ENCODE assay signal across 9 cellular contexts in genomic region chr4:38163216-38164006, GRCh38.
A peak's percentile ranks its signal among the peaks of the same experiment; 100 is the strongest.
DNase-seq lines count a peak whose midpoint lies in the region; ATAC-seq and TF ChIP-seq lines count a peak whose summit lies in the region.
"Had no signal": no experiment of that assay in that cellular context is flagged by ENCODE, and none has a peak within 500 bp of the region (broad histone marks: within the 10 kb centered on the region; RNA-seq: fewer than 3 reads in every experiment).

No MANE protein-coding gene starts in this region.

- TF ChIP-seq POLR2A in breast epithelium (IDR thresholded peaks at IDR 0.05): no peak

- BruUV-seq in MCF 10A (replicated peaks; lab: Mats Ljungman, UMichigan): no TSS peak

- peaks cover 43% of the 10 kb centered on the region for H3K4me1 Mint-ChIP-seq in MCF 10A (ENCODE audit: insufficient read depth, unreplicated experiment)
- peaks cover 37% of the 10 kb centered on the region for H3K4me1 Mint-ChIP-seq in activated T-helper 2 cell treated with anti-CD3 and anti-CD28 coated beads, Interferon-gamma antibody, Interleukin-2, Interleukin-4, amounts not matched to agents 10 μg/mL and 5 μg/mL and 100 μg/mL, durations not matched to agents 14 hours and 24 hours and 36 hours (ENCODE audit: low read depth)

- no peaks in the 10 kb centered on the region for H3K27me3 ChIP-seq in breast epithelium
- no peaks in the 10 kb centered on the region for H3K27me3 ChIP-seq in foreskin keratinocyte

- CTCF ChIA-PET in MCF 10A (lab: Yijun Ruan, JAX): no interaction called here

- H3K27ac ChIP-seq in breast epithelium (no peak overlapping the region), foreskin keratinocyte (peak overlapping the region; percentile 100)
- H3K27ac ChIP-seq: C4-2B had no signal

- no peak overlapping the region for H3K4me3 ChIP-seq in breast epithelium

- intact Hi-C loops in MCF 10A (cut with micrococcal nuclease): no loop called here
- intact Hi-C loops in breast epithelium (cut with DNase I; ENCODE audit: low total_unique reads): no loop called here
- intact Hi-C loops in activated T-helper 2 cell treated with anti-CD3 and anti-CD28 coated beads, Interferon-gamma antibody, Interleukin-2, Interleukin-4, amounts not matched to agents 10 μg/mL and 5 μg/mL and 100 μg/mL, durations not matched to agents 14 hours and 24 hours and 36 hours (cut with micrococcal nuclease): loop anchor here (10.0 kb wide), 1 partner anchor 361 kb away; no protein-coding TSS in a partner anchor
- intact Hi-C loops in left cardiac atrium (cut with DNase I): no loop called here

- no peaks in the 10 kb centered on the region for H3K27me3 Mint-ChIP-seq in MCF 10A (ENCODE audit: insufficient read depth, unreplicated experiment)
- peaks cover 14% of the 10 kb centered on the region for H3K27me3 Mint-ChIP-seq in activated T-helper 2 cell treated with anti-CD3 and anti-CD28 coated beads, Interferon-gamma antibody, Interleukin-2, Interleukin-4, amounts not matched to agents 10 μg/mL and 5 μg/mL and 100 μg/mL, durations not matched to agents 14 hours and 24 hours and 36 hours (ENCODE audit: low read depth)

- TF ChIP-seq CTCF in MCF 10A (IDR thresholded peaks at IDR 0.05; ENCODE audit: unreplicated experiment) (no peak), breast epithelium (IDR thresholded peaks at IDR 0.05) (no peak), foreskin keratinocyte (conservative IDR thresholded peaks at IDR 0.05) (no peak)

- H3K9me3 Mint-ChIP-seq in MCF 10A (ENCODE audit: unreplicated experiment): peaks cover 5% of the 10 kb centered on the region
- peaks cover 16% of the 10 kb centered on the region for H3K9me3 Mint-ChIP-seq in activated T-helper 2 cell treated with anti-CD3 and anti-CD28 coated beads, Interferon-gamma antibody, Interleukin-2, Interleukin-4, amounts not matched to agents 10 μg/mL and 5 μg/mL and 100 μg/mL, durations not matched to agents 14 hours and 24 hours and 36 hours

- H3K27ac Mint-ChIP-seq in MCF 10A (ENCODE audit: low read depth, unreplicated experiment): peak overlapping the region; percentile 97
- H3K27ac Mint-ChIP-seq in activated T-helper 2 cell treated with anti-CD3 and anti-CD28 coated beads, Interferon-gamma antibody, Interleukin-2, Interleukin-4, amounts not matched to agents 10 μg/mL and 5 μg/mL and 100 μg/mL, durations not matched to agents 14 hours and 24 hours and 36 hours: peak overlapping the region; percentile 56

- H3K36me3 Mint-ChIP-seq in MCF 10A (ENCODE audit: insufficient read depth, unreplicated experiment): no peaks in the 10 kb centered on the region
- H3K36me3 Mint-ChIP-seq in activated T-helper 2 cell treated with anti-CD3 and anti-CD28 coated beads, Interferon-gamma antibody, Interleukin-2, Interleukin-4, amounts not matched to agents 10 μg/mL and 5 μg/mL and 100 μg/mL, durations not matched to agents 14 hours and 24 hours and 36 hours (ENCODE audit: low read depth): peaks cover 3% of the 10 kb centered on the region

- ATAC-seq in foreskin keratinocyte: peak; percentile 39
- no peak for ATAC-seq in HG02571 (IDR thresholded peaks at IDR 0.05; ENCODE audit: unreplicated experiment)
- ATAC-seq in left cardiac atrium: no peak

- no peaks in the 10 kb centered on the region for H3K36me3 ChIP-seq in breast epithelium

- POLR2A ChIA-PET in MCF 10A (lab: Yijun Ruan, JAX): interaction anchor here (0.7 to 1.1 kb wide), 4 partner anchors 8 to 101 kb away, joined by 3 read pairs; no protein-coding TSS in a partner anchor

- DNase-seq in MCF 10A (ENCODE audit: unreplicated experiment) (no peak), breast epithelium (ENCODE audit: low spot score in 2 of 2) (no peak), foreskin keratinocyte (peak; percentile 68 to 83), NCI-H1694 (lab: John Stamatoyannopoulos, UW) (no peak), NCI-H1092 treated with DMSO at 0.1 percent for 48 hours (lab: John Stamatoyannopoulos, UW) (no peak), left cardiac atrium (no peak)
- DNase-seq in activated T-helper 2 cell treated with anti-CD3 and anti-CD28 coated beads, Interferon-gamma antibody, Interleukin-2, Interleukin-4, amounts not matched to agents 10 μg/mL and 5 μg/mL and 100 μg/mL, durations not matched to agents 14 hours and 24 hours and 36 hours (ENCODE audit: low spot score): no peak

- H3K9me3 ChIP-seq in breast epithelium: no peaks in the 10 kb centered on the region

- H3K4me3 Mint-ChIP-seq in MCF 10A (ENCODE audit: unreplicated experiment): no peak overlapping the region
- H3K4me3 Mint-ChIP-seq in activated T-helper 2 cell treated with anti-CD3 and anti-CD28 coated beads, Interferon-gamma antibody, Interleukin-2, Interleukin-4, amounts not matched to agents 10 μg/mL and 5 μg/mL and 100 μg/mL, durations not matched to agents 14 hours and 24 hours and 36 hours (ENCODE audit: low read depth): no peak overlapping the region

- H3K4me1 ChIP-seq in breast epithelium (no peaks in the 10 kb centered on the region), foreskin keratinocyte (peaks cover 27% of the 10 kb centered on the region)

Comparison
In these comparisons a context has a peak if more than half of its experiments do, and no peak if none do; other contexts are left out.
1. DNase-seq: peak in foreskin keratinocyte (2 of 2); none in MCF 10A (single experiment), breast epithelium (0 of 2), activated T-helper 2 cell treated with anti-CD3 and anti-CD28 coated beads, Interferon-gamma antibody, Interleukin-2, Interleukin-4, amounts not matched to agents 10 μg/mL and 5 μg/mL and 100 μg/mL, durations not matched to agents 14 hours and 24 hours and 36 hours (single experiment), NCI-H1694 (single experiment), NCI-H1092 treated with DMSO at 0.1 percent for 48 hours (single experiment) and left cardiac atrium (single experiment).